Comparison of ENCODE assay signal across 26 cellular contexts in genomic region chr1:211742272-211742671, GRCh38.
"Had no signal": no experiment of that assay in that cellular context is flagged by ENCODE, and none has a peak within 500 bp of the region (broad histone marks: within the 10 kb centered on the region; RNA-seq: fewer than 3 reads in every experiment).

No MANE protein-coding gene starts in this region.

- H3K27ac ChIP-seq: ascending aorta, colonic mucosa, esophagus squamous epithelium, gastrocnemius medialis, sigmoid colon, transverse colon, uterus had no signal

- H3K36me3 ChIP-seq: colonic mucosa, transverse colon, uterus had no signal

- H3K36me3 Mint-ChIP-seq: activated naive CD4-positive, alpha-beta T cell treated with anti-CD3 and anti-CD28 coated beads, Interleukin-2, amount 50 U/mL, for 72 hours; WTC11 had no signal

- H3K9me3 ChIP-seq: ascending aorta, colonic mucosa, esophagus squamous epithelium, gastrocnemius medialis, sigmoid colon, transverse colon, uterus had no signal

- H3K4me3 Mint-ChIP-seq: activated T-cell treated with anti-CD3 and anti-CD28 coated beads, Interleukin-2, amount 50 U/mL, for 24 hours; activated T-helper 17 cell treated with anti-CD3 and anti-CD28 coated beads, Interleukin-2, amount 50 U/mL, for 72 hours; central memory CD8-positive, alpha-beta T cell; endodermal cell; natural killer cell; stimulated activated naive B cell treated with anti-CD40 and anti-IgM and Interleukin-4, amounts not matched to agents 10 μg/mL and 1 μg/mL and 100 μg/mL, for 72 hours; T-helper 1 cell treated with Interleukin-12 subunit alpha and Interleukin-12 subunit beta and Interleukin-4 antibody, amounts not matched to agents 30 μg/mL and 1 μg/mL, for 36 hours; WTC11 had no signal

- H3K9me3 Mint-ChIP-seq: activated naive CD4-positive, alpha-beta T cell treated with anti-CD3 and anti-CD28 coated beads, Interleukin-2, amount 50 U/mL, for 72 hours; activated T-cell treated with anti-CD3 and anti-CD28 coated beads, Interleukin-2, amount 50 U/mL, for 24 hours; activated T-helper 17 cell treated with anti-CD3 and anti-CD28 coated beads, Interleukin-2, amount 50 U/mL, for 72 hours; central memory CD8-positive, alpha-beta T cell; endodermal cell; natural killer cell; stimulated activated naive B cell treated with anti-CD40 and anti-IgM and Interleukin-4, amounts not matched to agents 10 μg/mL and 1 μg/mL and 100 μg/mL, for 72 hours; T-helper 1 cell treated with Interleukin-12 subunit alpha and Interleukin-12 subunit beta and Interleukin-4 antibody, amounts not matched to agents 30 μg/mL and 1 μg/mL, for 36 hours; WTC11 had no signal

- H3K27me3 Mint-ChIP-seq: activated T-cell treated with anti-CD3 and anti-CD28 coated beads, Interleukin-2, amount 50 U/mL, for 24 hours; activated T-helper 17 cell treated with anti-CD3 and anti-CD28 coated beads, Interleukin-2, amount 50 U/mL, for 72 hours; central memory CD8-positive, alpha-beta T cell; stimulated activated naive B cell treated with anti-CD40 and anti-IgM and Interleukin-4, amounts not matched to agents 10 μg/mL and 1 μg/mL and 100 μg/mL, for 72 hours had no signal

- H3K4me3 ChIP-seq: ascending aorta, colonic mucosa, esophagus squamous epithelium, gastrocnemius medialis, lung, sigmoid colon, smooth muscle cell, transverse colon, uterus had no signal

- H3K27me3 ChIP-seq: ascending aorta, colonic mucosa, gastrocnemius medialis, sigmoid colon, transverse colon, uterus had no signal

- H3K27ac Mint-ChIP-seq: activated naive CD4-positive, alpha-beta T cell treated with anti-CD3 and anti-CD28 coated beads, Interleukin-2, amount 50 U/mL, for 72 hours; activated T-cell treated with anti-CD3 and anti-CD28 coated beads, Interleukin-2, amount 50 U/mL, for 24 hours; activated T-helper 17 cell treated with anti-CD3 and anti-CD28 coated beads, Interleukin-2, amount 50 U/mL, for 72 hours; endodermal cell; progenitor cell of endocrine pancreas; stimulated activated naive B cell treated with anti-CD40 and anti-IgM and Interleukin-4, amounts not matched to agents 10 μg/mL and 1 μg/mL and 100 μg/mL, for 72 hours; T-helper 1 cell treated with Interleukin-12 subunit alpha and Interleukin-12 subunit beta and Interleukin-4 antibody, amounts not matched to agents 30 μg/mL and 1 μg/mL, for 36 hours; WTC11 had no signal

- H3K4me1 ChIP-seq: ascending aorta, colonic mucosa, gastrocnemius medialis, sigmoid colon, transverse colon, uterus had no signal

- DNase-seq: activated CD4-positive, alpha-beta T cell treated with anti-CD3 and anti-CD28 coated beads, Interleukin-2, amount 50 U/mL, for 4 hours; activated CD8-positive, alpha-beta memory T cell treated with anti-CD3 and anti-CD28 coated beads for 24 hours; activated CD8-positive, alpha-beta memory T cell treated with anti-CD3 and anti-CD28 coated beads, Interleukin-2, amount 50 U/mL, for 4 hours; activated T-cell treated with anti-CD3 and anti-CD28 coated beads, Interleukin-2, amount 50 U/mL, for 24 hours; colonic mucosa; endodermal cell; esophagus squamous epithelium; gastrocnemius medialis; natural killer cell; retina; sigmoid colon; stimulated activated CD4-positive, alpha-beta T cell treated with anti-CD3 and anti-CD28 coated beads, Interleukin-2, amount 100 ng/mL, for 48 hours; stimulated activated CD8-positive, alpha-beta memory T cell treated with anti-CD3 and anti-CD28 coated beads, Interleukin-4, amount 100 ng/mL, for 48 hours; stimulated activated naive B cell treated with anti-CD40 and anti-IgM and Interleukin-4, amounts not matched to agents 10 μg/mL and 1 μg/mL and 100 μg/mL, for 72 hours; T1000; transverse colon; uterus had no signal
